23 cellular contexts compared by ENCODE assay signal in the genomic region with DNA sequence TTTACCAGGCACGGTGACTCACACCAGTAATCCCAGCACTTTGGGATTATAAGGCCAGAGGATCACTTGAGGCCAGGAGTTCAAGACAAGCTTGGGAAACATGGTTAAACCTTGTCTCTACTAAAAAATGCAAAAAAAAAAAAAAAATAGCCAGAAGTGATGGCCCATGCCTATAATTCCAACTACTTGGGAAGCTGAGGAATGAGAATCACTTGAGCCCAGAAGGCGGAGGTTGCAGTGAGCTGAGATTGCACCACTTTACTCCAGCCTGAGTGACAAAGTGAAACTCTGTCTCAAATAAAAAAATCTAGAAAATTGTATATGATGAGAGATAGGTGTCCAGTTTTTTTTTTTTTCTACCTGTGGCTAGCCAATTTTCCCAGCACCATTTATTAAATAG.
"Had no signal": no experiment of that assay in that cellular context is flagged by ENCODE, and none has a peak within 500 bp of the region (broad histone marks: within the 10 kb centered on the region; RNA-seq: fewer than 3 reads in every experiment).

No MANE protein-coding gene starts in this region.

- H3K36me3 ChIP-seq: colonic mucosa, esophagus muscularis mucosa, esophagus squamous epithelium, gastrocnemius medialis, gastroesophageal sphincter, heart left ventricle, heart right ventricle had no signal

- H3K27me3 ChIP-seq: colonic mucosa, dorsolateral prefrontal cortex, esophagus muscularis mucosa, esophagus squamous epithelium, foreskin keratinocyte, gastrocnemius medialis, gastroesophageal sphincter, heart left ventricle, heart right ventricle had no signal

- H3K27ac ChIP-seq: colonic mucosa, coronary artery, dorsolateral prefrontal cortex, epithelial cell of prostate, esophagus muscularis mucosa, esophagus squamous epithelium, foreskin keratinocyte, gastrocnemius medialis, gastroesophageal sphincter, heart left ventricle, heart right ventricle had no signal

- DNase-seq: colonic mucosa; cortex of kidney; dermis blood vessel endothelial cell; dorsolateral prefrontal cortex; effector CD4-positive, alpha-beta T cell; effector CD8-positive, alpha-beta T cell; effector memory CD4-positive, alpha-beta T cell; effector memory CD8-positive, alpha-beta T cell; endodermal cell; erythroblast; esophagus squamous epithelium; foreskin fibroblast; foreskin keratinocyte; foreskin melanocyte; gastrocnemius medialis; glutamatergic neuron; head of caudate nucleus; heart left ventricle; heart right ventricle had no signal

- H3K4me1 ChIP-seq: colonic mucosa, esophagus muscularis mucosa, esophagus squamous epithelium, foreskin keratinocyte, gastrocnemius medialis, gastroesophageal sphincter, heart left ventricle, heart right ventricle had no signal

- H3K4me3 ChIP-seq: colonic mucosa, coronary artery, dorsolateral prefrontal cortex, esophagus muscularis mucosa, esophagus squamous epithelium, gastrocnemius medialis, gastroesophageal sphincter, heart left ventricle, heart right ventricle had no signal

- H3K9me3 ChIP-seq: colonic mucosa, esophagus muscularis mucosa, esophagus squamous epithelium, gastrocnemius medialis had no signal
